ENCODE assay signal across 1 cellular context in genomic region chr13:33257786-33258185, GRCh38.
TF ChIP-seq lines count a peak whose summit lies in the region.

No MANE protein-coding gene starts in this region.

TF ChIP-seq in GM23338, 12 proteins besides CTCF, POLR2A, EP300 and RAD21 (continued from another document):
- TF ChIP-seq ZNF462 (CRISPR knock-in tag; IDR thresholded peaks at IDR 0.05): no peak
- no peak for TF ChIP-seq JUNB (IDR thresholded peaks at IDR 0.05; ENCODE audit: unreplicated experiment)
- TF ChIP-seq ZNF114 (CRISPR knock-in tag; IDR thresholded peaks at IDR 0.05): no peak
